ENCODE assay signal across 17 cellular contexts in genomic region chr10:63543576-63543962, GRCh38.
"Had no signal": no experiment of that assay in that cellular context is flagged by ENCODE, and none has a peak within 500 bp of the region (broad histone marks: within the 10 kb centered on the region; RNA-seq: fewer than 3 reads in every experiment).

No MANE protein-coding gene starts in this region.

- H3K36me3 ChIP-seq: adrenal gland, neutrophil, WERI-Rb-1 had no signal

- H3K9me3 ChIP-seq: adrenal gland, neutrophil, testis had no signal

- H3K4me3 ChIP-seq: adrenal gland, lung, smooth muscle cell, testis had no signal

- DNase-seq: activated CD4-positive, alpha-beta T cell treated with anti-CD3 and anti-CD28 coated beads for 1 hour; activated CD8-positive, alpha-beta memory T cell treated with anti-CD3 and anti-CD28 coated beads for 24 hours; activated gamma-delta T cell treated with Interleukin-2 at 50 U/mL for 16 hours; endodermal cell; kidney; stimulated activated CD4-positive, alpha-beta T cell treated with anti-CD3 and anti-CD28 coated beads, Interleukin-4, amount 100 ng/mL, for 24 hours; testis; WERI-Rb-1 had no signal

- H3K27ac ChIP-seq: foreskin keratinocyte, neutrophil, testis, WERI-Rb-1 had no signal

- H3K4me3 Mint-ChIP-seq: endodermal cell; natural killer cell treated with Interleukin-12 subunit alpha and Interleukin-12 subunit beta and Interleukin-15 and Interleukin-18, amount 100 ng/mL, for 72 hours; stimulated activated memory B cell treated with anti-CD40 and anti-IgM and Interleukin-4, amounts not matched to agents 10 μg/mL and 1 μg/mL and 100 μg/mL, for 72 hours; type B pancreatic cell had no signal

- H3K27ac Mint-ChIP-seq: endodermal cell; natural killer cell treated with Interleukin-12 subunit alpha and Interleukin-12 subunit beta and Interleukin-15 and Interleukin-18, amount 100 ng/mL, for 72 hours; stimulated activated memory B cell treated with anti-CD40 and anti-IgM and Interleukin-4, amounts not matched to agents 10 μg/mL and 1 μg/mL and 100 μg/mL, for 72 hours had no signal

- H3K9me3 Mint-ChIP-seq: activated naive CD4-positive, alpha-beta T cell treated with anti-CD3 and anti-CD28 coated beads, Interleukin-2, amount 50 U/mL, for 72 hours; endodermal cell; natural killer cell treated with Interleukin-12 subunit alpha and Interleukin-12 subunit beta and Interleukin-15 and Interleukin-18, amount 100 ng/mL, for 72 hours; stimulated activated memory B cell treated with anti-CD40 and anti-IgM and Interleukin-4, amounts not matched to agents 10 μg/mL and 1 μg/mL and 100 μg/mL, for 72 hours; type B pancreatic cell had no signal

- H3K27me3 Mint-ChIP-seq: natural killer cell treated with Interleukin-12 subunit alpha and Interleukin-12 subunit beta and Interleukin-15 and Interleukin-18, amount 100 ng/mL, for 72 hours; stimulated activated memory B cell treated with anti-CD40 and anti-IgM and Interleukin-4, amounts not matched to agents 10 μg/mL and 1 μg/mL and 100 μg/mL, for 72 hours; type B pancreatic cell had no signal

- H3K36me3 Mint-ChIP-seq: natural killer cell treated with Interleukin-12 subunit alpha and Interleukin-12 subunit beta and Interleukin-15 and Interleukin-18, amount 100 ng/mL, for 72 hours had no signal
